In genomic region chr10:93062499-93063216, GRCh38 we compare ENCODE assay signal across 8 cellular contexts. TPM values are rescaled to one million over a fixed set of nuclear protein-coding genes. Genes with fewer than 3 reads are reported as not detected.
DNase-seq lines count a peak whose midpoint lies in the region; ATAC-seq and TF ChIP-seq lines count a peak whose summit lies in the region.

No MANE protein-coding gene starts in this region.

- TF ChIP-seq POLR2A in transverse colon (IDR thresholded peaks at IDR 0.05) (no peak), body of pancreas (IDR thresholded peaks at IDR 0.05) (no peak), lower leg skin (IDR thresholded peaks at IDR 0.05) (no peak)

- H3K4me1 ChIP-seq in Panc1 (ENCODE audit: control insufficient read depth, insufficient read depth, low read length), result peaks cover 9% of the 10 kb centered on the region; the same call in 1 of the 2 replicates
- peaks cover 18% of the 10 kb centered on the region for H3K4me1 ChIP-seq in effector memory CD4-positive, alpha-beta T cell (ENCODE audit: control insufficient read depth, insufficient read depth, low read length, poor library complexity, severe bottlenecking)
- H3K4me1 ChIP-seq in transverse colon, result peaks cover 0 to 30% (median 24%) of the 10 kb centered on the region in 4 donors
- peaks cover 24% of the 10 kb centered on the region for H3K4me1 ChIP-seq in body of pancreas

- TF ChIP-seq CTCF in GM13977 (IDR thresholded peaks at IDR 0.05; ENCODE audit: extremely low read depth, insufficient read depth, missing control alignments), result peak; percentile 64
- peak; percentile 98 for TF ChIP-seq CTCF in Panc1 (IDR thresholded peaks at IDR 0.05)
- TF ChIP-seq CTCF in transverse colon (IDR thresholded peaks at IDR 0.05), result peak; percentile 33 to 62 (median 57)
- peak in 3 of 7 experiments; percentile 7 to 40 (median 19) for TF ChIP-seq CTCF in body of pancreas (IDR thresholded peaks at IDR 0.05)
- TF ChIP-seq CTCF in lower leg skin (IDR thresholded peaks at IDR 0.05), result no peak

- no TSS peak for BruUV-seq in Panc1 (replicated peaks; lab: Mats Ljungman, UMichigan)

- no peak for TF ChIP-seq EP300 in transverse colon (IDR thresholded peaks at IDR 0.05; ENCODE audit: low read depth)

- CTCF ChIA-PET in Panc1 (lab: Charles Lee), result interaction anchor here (0.6 kb wide), 1 partner anchor 408 kb away, joined by 5 read pairs; no protein-coding TSS in a partner anchor

- H3K27me3 ChIP-seq in Panc1 (ENCODE audit: control insufficient read depth, insufficient read depth, low read length) (peaks cover 20% of the 10 kb centered on the region), transverse colon (peaks cover 91% of the 10 kb centered on the region), body of pancreas (no peaks in the 10 kb centered on the region)
- peaks cover 6% of the 10 kb centered on the region for H3K27me3 ChIP-seq in effector memory CD4-positive, alpha-beta T cell (replicated peaks; ENCODE audit: control insufficient read depth, insufficient read depth, low read length, poor library complexity, severe bottlenecking)

- POLR2A ChIA-PET in Panc1 (lab: Charles Lee), result no interaction called here

- no peaks in the 10 kb centered on the region for H3K9me3 ChIP-seq in Panc1 (ENCODE audit: control insufficient read depth, insufficient read depth, low read depth, low read length)
- H3K9me3 ChIP-seq in effector memory CD4-positive, alpha-beta T cell (ENCODE audit: control insufficient read depth, low read length), result no peaks in the 10 kb centered on the region
- H3K9me3 ChIP-seq in transverse colon, result no peaks in the 10 kb centered on the region
- no peaks in the 10 kb centered on the region for H3K9me3 ChIP-seq in body of pancreas

- H3K36me3 ChIP-seq in Panc1 (ENCODE audit: control insufficient read depth, insufficient read depth, low read length) (0 out of 2 replicates have a peak, but pooled peaks cover 2% of the 10 kb centered on the region), transverse colon (no peaks in the 10 kb centered on the region), body of pancreas (replicated peaks in 1 of 2; ENCODE audit: insufficient read depth in 1 of 2, low read depth in 2 of 2) (peaks cover 0 to 2% of the 10 kb centered on the region in 2 donors)
- H3K36me3 ChIP-seq in effector memory CD4-positive, alpha-beta T cell (ENCODE audit: control insufficient read depth, insufficient read depth, low read length), result no peaks in the 10 kb centered on the region

- intact Hi-C loops in Panc1 (cut with micrococcal nuclease; ENCODE audit: unreplicated experiment), result no loop called here
- intact Hi-C loops in transverse colon (cut with DNase I; ENCODE audit: low total_unique reads), result no loop called here
- intact Hi-C loops in body of pancreas (cut with DNase I), result no loop called here
- intact Hi-C loops in lower leg skin (cut with DNase I; ENCODE audit: low total_unique reads), result no loop called here

- in situ Hi-C loops in GM13977 (cut with MboI; ENCODE audit: low pct_unique_long_range_greater_than_20kb, low sequenced_read_pairs, unreplicated experiment), result no loop called here
- in situ Hi-C loops in Panc1 (cut with HindIII; ENCODE audit: low pct_unique_long_range_greater_than_20kb, low sequenced_read_pairs), result no loop called here
- in situ Hi-C loops in transverse colon (cut with MboI; ENCODE audit: low pct_ligation_motif_present in 1 of 4, low pct_unique_long_range_greater_than_20kb in 1 of 4, low sequenced_read_pairs in 3 of 4), result no loop called here

- 0 to 7% methylated on average over 2 to 35 of the region's 72 CpGs for WGBS in transverse colon (ENCODE audit: low coverage in 1 of 2), 2 donors
- 8 to 20% methylated on average over 10 to 68 of the region's 72 CpGs for WGBS in body of pancreas, 2 donors
- WGBS in lower leg skin, 2 donors, result 1 to 3% methylated on average over 24 to 43 of the region's 72 CpGs

- DNase-seq in GM13977 (ENCODE audit: low spot score) (peak; percentile 83), Panc1 (ENCODE audit: low read depth, low spot score) (no peak), mucosa of gallbladder (ENCODE audit: low spot score) (peak; percentile 12), transverse colon (no peak), NCI-H1436 treated with DMSO at 0.1 percent for 48 hours (lab: John Stamatoyannopoulos, UW) (no peak), body of pancreas (no peak), lower leg skin (ENCODE audit: low spot score in 2 of 2) (no peak)
- DNase-seq in effector memory CD4-positive, alpha-beta T cell, result peak in 1 of 3 donors; percentile 17

- ATAC-seq in Panc1 (peak; percentile 84), body of pancreas (no peak)

- H3K27ac ChIP-seq in Panc1 (ENCODE audit: low read length) (peak overlapping the region; percentile 60), transverse colon (no peak overlapping the region), body of pancreas (no peak overlapping the region)
- H3K27ac ChIP-seq in effector memory CD4-positive, alpha-beta T cell (ENCODE audit: insufficient read depth, low read length, poor library complexity, severe bottlenecking), result no peak overlapping the region

- peak overlapping the region; percentile 55 to 73 for H3K4me3 ChIP-seq in Panc1 (ENCODE audit: low read depth in 2 of 2, low read length in 2 of 2)
- H3K4me3 ChIP-seq in effector memory CD4-positive, alpha-beta T cell (ENCODE audit: insufficient read depth, low read depth, low read length, poor library complexity, severe bottlenecking), result peak overlapping the region; percentile 42
- H3K4me3 ChIP-seq in transverse colon, result peak overlapping the region in 2 of 4 donors; percentile 19 to 43
- no peak overlapping the region for H3K4me3 ChIP-seq in body of pancreas
- no peak overlapping the region for H3K4me3 ChIP-seq in lower leg skin (ENCODE audit: low read depth, poor library complexity, severe bottlenecking)

RNA-seq across cellular contexts. Expression of gene CYP26C1, which starts 2.1 kb away (rescaled TPM):
- total RNA-seq in Panc1 (2021; ENCODE audit: unreplicated experiment) (1.1 TPM), mucosa of gallbladder (0.06 TPM), transverse colon (not detected), body of pancreas (under 1 TPM; 0.33 to 0.52 TPM), lower leg skin (not detected)
- 2.7 TPM for polyA plus RNA-seq in Panc1 (2012; ENCODE audit: insufficient read length)

RNA-seq across cellular contexts. Expression of gene CYP26A1, which starts 11.0 kb away (rescaled TPM):
- 1.5 TPM for total RNA-seq in Panc1 (2021; ENCODE audit: unreplicated experiment)
- 2.7 TPM for polyA plus RNA-seq in Panc1 (2012; ENCODE audit: insufficient read length)
- not detected for total RNA-seq in mucosa of gallbladder
- not detected for total RNA-seq in transverse colon
- total RNA-seq in body of pancreas, result 1 to 10 TPM in 1 of 2 donors, not detected in 1; 5.6 TPM
- total RNA-seq in lower leg skin, result under 1 TPM in 2 of 4 donors, not detected in 2; 0.10 to 0.32 TPM

Comparison
In these comparisons a context has a peak if more than half of its experiments do, and no peak if none do; other contexts are left out.
1. DNase-seq: peak in GM13977 (single experiment) and mucosa of gallbladder (single experiment); none in Panc1 (single experiment), transverse colon (single experiment), NCI-H1436 treated with DMSO at 0.1 percent for 48 hours (single experiment), body of pancreas (0 of 4) and lower leg skin (0 of 2).
2. CTCF ChIP-seq: peak in GM13977 (single experiment), Panc1 (single experiment) and transverse colon (5 of 5); none in lower leg skin (0 of 3).
3. H3K4me3 ChIP-seq: peak in Panc1 (2 of 2) and effector memory CD4-positive, alpha-beta T cell (single experiment); none in body of pancreas (0 of 2) and lower leg skin (single experiment).